15 cellular contexts compared by ENCODE assay signal in the genomic region with DNA sequence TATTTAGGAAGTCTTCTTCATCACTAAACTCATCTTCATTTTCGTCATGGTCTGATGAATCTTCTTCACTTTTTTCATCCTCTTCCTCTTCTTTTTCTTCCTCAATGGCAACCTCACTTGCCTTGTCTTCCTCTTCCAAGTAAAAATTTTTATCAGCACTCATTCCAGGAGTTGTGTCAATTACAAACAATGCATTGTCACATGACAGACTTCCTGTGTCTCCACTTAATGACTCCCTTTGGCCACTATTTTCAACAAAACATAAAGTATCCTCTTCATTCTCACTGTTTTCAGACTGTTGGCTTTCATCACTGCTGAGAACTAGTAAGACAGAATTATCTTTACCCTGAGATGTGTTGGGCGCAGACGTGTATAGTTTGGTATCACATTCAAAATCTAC. TPM values are rescaled to one million over a fixed set of nuclear protein-coding genes. Genes with fewer than 3 reads are reported as not detected.
A peak's percentile ranks its signal among the peaks of the same experiment; 100 is the strongest.
DNase-seq lines count a peak whose midpoint lies in the region; ATAC-seq and TF ChIP-seq lines count a peak whose summit lies in the region.
"Had no signal": no experiment of that assay in that cellular context is flagged by ENCODE, and none has a peak within 500 bp of the region (broad histone marks: within the 10 kb centered on the region; RNA-seq: fewer than 3 reads in every experiment).

No MANE protein-coding gene starts in this region.

- BruUV-seq in MCF 10A (replicated peaks; lab: Mats Ljungman, UMichigan) = no TSS peak

- CTCF ChIA-PET in MCF 10A (lab: Yijun Ruan, JAX) (no interaction called here), WTC11 (lab: Charles Lee) (no interaction called here)

- POLR2A ChIA-PET in MCF 10A (lab: Yijun Ruan, JAX) (no interaction called here), WTC11 (lab: Charles Lee) (no interaction called here)

- H3K9me3 Mint-ChIP-seq in MCF 10A (ENCODE audit: unreplicated experiment) (no peaks in the 10 kb centered on the region), WTC11 (no peaks in the 10 kb centered on the region), type B pancreatic cell (no peaks in the 10 kb centered on the region)

- H3K36me3 ChIP-seq in breast epithelium = peaks cover 10% of the 10 kb centered on the region

- H3K27ac Mint-ChIP-seq in MCF 10A (ENCODE audit: low read depth, unreplicated experiment) (peak overlapping the region; percentile 99), WTC11 (no peak overlapping the region), type B pancreatic cell (no peak overlapping the region)

- TF ChIP-seq CTCF in MCF 10A (IDR thresholded peaks at IDR 0.05; ENCODE audit: unreplicated experiment) = no peak
- no peak for TF ChIP-seq CTCF in breast epithelium (IDR thresholded peaks at IDR 0.05)
- TF ChIP-seq CTCF in WTC11 (IDR thresholded peaks at IDR 0.05) = no peak
- TF ChIP-seq CTCF in type B pancreatic cell (conservative IDR thresholded peaks at IDR 0.05) = no peak

- H3K27ac ChIP-seq in breast epithelium (no peak overlapping the region), epithelial cell of prostate (peak overlapping the region; percentile 18)
- H3K27ac ChIP-seq: brain microvascular endothelial cell had no signal

- H3K4me3 Mint-ChIP-seq in MCF 10A (ENCODE audit: unreplicated experiment) = peak overlapping the region; percentile 96
- peak overlapping the region; percentile 98 for H3K4me3 Mint-ChIP-seq in WTC11
- peak overlapping the region; percentile 96 for H3K4me3 Mint-ChIP-seq in type B pancreatic cell

- H3K36me3 Mint-ChIP-seq in MCF 10A (ENCODE audit: insufficient read depth, unreplicated experiment) = peaks cover 76% of the 10 kb centered on the region
- H3K36me3 Mint-ChIP-seq in WTC11 = peaks cover 54% of the 10 kb centered on the region
- H3K36me3 Mint-ChIP-seq in type B pancreatic cell = peaks cover 36% of the 10 kb centered on the region

- no peak for TF ChIP-seq POLR2A in breast epithelium (IDR thresholded peaks at IDR 0.05)

- H3K4me1 Mint-ChIP-seq in MCF 10A (ENCODE audit: insufficient read depth, unreplicated experiment) = peaks cover 27% of the 10 kb centered on the region
- H3K4me1 Mint-ChIP-seq in WTC11 = peaks cover 21% of the 10 kb centered on the region
- H3K4me1 Mint-ChIP-seq in type B pancreatic cell (ENCODE audit: unreplicated experiment) = peaks cover 15% of the 10 kb centered on the region

- H3K27me3 Mint-ChIP-seq in MCF 10A (ENCODE audit: insufficient read depth, unreplicated experiment) (no peaks in the 10 kb centered on the region), WTC11 (ENCODE audit: low read depth) (no peaks in the 10 kb centered on the region), type B pancreatic cell (no peaks in the 10 kb centered on the region)

- intact Hi-C loops in MCF 10A (cut with micrococcal nuclease) = no loop called here
- intact Hi-C loops in breast epithelium (cut with DNase I; ENCODE audit: low total_unique reads) = no loop called here
- intact Hi-C loops in left colon (cut with DNase I, micrococcal nuclease) = no loop called here

- ATAC-seq in WTC11 (no peak), left colon (no peak)

- H3K4me1 ChIP-seq in breast epithelium = peaks cover 0 to 3% of the 10 kb centered on the region in 2 donors

- DNase-seq in MCF 10A (ENCODE audit: unreplicated experiment) (no peak), breast epithelium (ENCODE audit: low spot score in 2 of 2) (no peak), WTC11 (ENCODE audit: low spot score) (no peak), epithelial cell of prostate (ENCODE audit: low read depth, low spot score) (no peak), type B pancreatic cell (ENCODE audit: extremely low spot score, unreplicated experiment) (no peak), middle frontal gyrus (ENCODE audit: extremely low spot score, low spot score) (no peak), midbrain (lab: John Stamatoyannopoulos, UW) (no peak), left colon (no peak)
- DNase-seq: brain microvascular endothelial cell; MG63; NCI-H226; nucleus accumbens; SHP77 treated with DMSO at 0.1 percent for 48 hours; stimulated activated CD4-positive, alpha-beta T cell treated with anti-CD3 and anti-CD28 coated beads, Interleukin-1b, Interleukin-23, amount 100 ng/mL, for 48 hours had no signal

- no peak overlapping the region for H3K4me3 ChIP-seq in breast epithelium
- H3K4me3 ChIP-seq: HAP-1, MG63 had no signal

- H3K9me3 ChIP-seq in breast epithelium = no peaks in the 10 kb centered on the region
- H3K9me3 ChIP-seq: HAP-1, MG63 had no signal

- no peaks in the 10 kb centered on the region for H3K27me3 ChIP-seq in breast epithelium
- H3K27me3 ChIP-seq: brain microvascular endothelial cell, MG63 had no signal

TF ChIP-seq in WTC11, 78 proteins besides CTCF, POLR2A, EP300 and RAD21:
- TF ChIP-seq, protein P1, sequence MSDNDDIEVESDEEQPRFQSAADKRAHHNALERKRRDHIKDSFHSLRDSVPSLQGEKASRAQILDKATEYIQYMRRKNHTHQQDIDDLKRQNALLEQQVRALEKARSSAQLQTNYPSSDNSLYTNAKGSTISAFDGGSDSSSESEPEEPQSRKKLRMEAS (CRISPR knock-in tag; IDR thresholded peaks at IDR 0.05) = no peak
- TF ChIP-seq ATF1 (CRISPR knock-in tag; IDR thresholded peaks at IDR 0.05) (no peak), PRRX2 (CRISPR knock-in tag; IDR thresholded peaks at IDR 0.05) (no peak), ZNF138 (CRISPR knock-in tag; conservative IDR thresholded peaks at IDR 0.05) (no peak), MXD4 (CRISPR knock-in tag; IDR thresholded peaks at IDR 0.05; ENCODE audit: borderline replicate concordance) (no peak), TCF7 (CRISPR knock-in tag; IDR thresholded peaks at IDR 0.05; ENCODE audit: low read depth) (no peak)
- TF ChIP-seq, protein P2, sequence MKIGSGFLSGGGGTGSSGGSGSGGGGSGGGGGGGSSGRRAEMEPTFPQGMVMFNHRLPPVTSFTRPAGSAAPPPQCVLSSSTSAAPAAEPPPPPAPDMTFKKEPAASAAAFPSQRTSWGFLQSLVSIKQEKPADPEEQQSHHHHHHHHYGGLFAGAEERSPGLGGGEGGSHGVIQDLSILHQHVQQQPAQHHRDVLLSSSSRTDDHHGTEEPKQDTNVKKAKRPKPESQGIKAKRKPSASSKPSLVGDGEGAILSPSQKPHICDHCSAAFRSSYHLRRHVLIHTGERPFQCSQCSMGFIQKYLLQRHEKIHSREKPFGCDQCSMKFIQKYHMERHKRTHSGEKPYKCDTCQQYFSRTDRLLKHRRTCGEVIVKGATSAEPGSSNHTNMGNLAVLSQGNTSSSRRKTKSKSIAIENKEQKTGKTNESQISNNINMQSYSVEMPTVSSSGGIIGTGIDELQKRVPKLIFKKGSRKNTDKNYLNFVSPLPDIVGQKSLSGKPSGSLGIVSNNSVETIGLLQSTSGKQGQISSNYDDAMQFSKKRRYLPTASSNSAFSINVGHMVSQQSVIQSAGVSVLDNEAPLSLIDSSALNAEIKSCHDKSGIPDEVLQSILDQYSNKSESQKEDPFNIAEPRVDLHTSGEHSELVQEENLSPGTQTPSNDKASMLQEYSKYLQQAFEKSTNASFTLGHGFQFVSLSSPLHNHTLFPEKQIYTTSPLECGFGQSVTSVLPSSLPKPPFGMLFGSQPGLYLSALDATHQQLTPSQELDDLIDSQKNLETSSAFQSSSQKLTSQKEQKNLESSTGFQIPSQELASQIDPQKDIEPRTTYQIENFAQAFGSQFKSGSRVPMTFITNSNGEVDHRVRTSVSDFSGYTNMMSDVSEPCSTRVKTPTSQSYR (CRISPR knock-in tag; IDR thresholded peaks at IDR 0.05) = no peak

RNA-seq across cellular contexts. Expression of a gene that starts 2.7 kb away (rescaled TPM):
- total RNA-seq in MCF 10A (2022) (78.1 and 96.5 TPM in 2 replicates), breast epithelium (10 to 100 TPM; 28.2 to 38.3 (median 30.5) TPM), WTC11 (2021) (56.4 to 61.5 TPM (median 61.0 TPM) in 3 replicates), type B pancreatic cell (ENCODE audit: low replicate concordance) (47.1 and 55.1 TPM in 2 replicates), left colon (10 to 100 TPM; 30.7 to 33.3 TPM)

RNA-seq across cellular contexts. Expression of a gene that starts 32.9 kb away (rescaled TPM):
- total RNA-seq in MCF 10A (2022) = 21.1 and 21.3 TPM in 2 replicates
- total RNA-seq in breast epithelium = 10 to 100 TPM; 10.1 to 23.7 (median 13.8) TPM
- 10.8 to 14.1 TPM (median 11.5 TPM) in 3 replicates for total RNA-seq in WTC11 (2021)
- 16.6 and 34.2 TPM in 2 replicates for total RNA-seq in type B pancreatic cell (ENCODE audit: low replicate concordance)
- total RNA-seq in left colon = 10 to 100 TPM; 13.5 to 14.0 TPM
